In genomic region chr2:109246176-109246575, GRCh38 we compare ENCODE assay signal across 26 cellular contexts.
"Had no signal": no experiment of that assay in that cellular context is flagged by ENCODE, and none has a peak within 500 bp of the region (broad histone marks: within the 10 kb centered on the region; RNA-seq: fewer than 3 reads in every experiment).

No MANE protein-coding gene starts in this region.

- H3K27ac Mint-ChIP-seq: activated CD4-positive, alpha-beta memory T cell treated with anti-CD3 and anti-CD28 coated beads, Interleukin-2, amount 10 ng/mL, durations not matched to agents 7 days and 5 days; activated CD4-positive, alpha-beta T cell treated with anti-CD3 and anti-CD28 coated beads for 36 hours; activated CD4-positive, alpha-beta T cell treated with anti-CD3 and anti-CD28 coated beads, Interleukin-2, amount 10 ng/mL, durations not matched to agents 7 days and 5 days; activated naive CD4-positive, alpha-beta T cell treated with anti-CD3 and anti-CD28 coated beads for 36 hours; activated naive CD8-positive, alpha-beta T cell; activated T-cell treated with anti-CD3 and anti-CD28 coated beads, Interleukin-2, amount 50 U/mL, for 24 hours; activated T-cell treated with anti-CD3 and anti-CD28 coated beads, Interleukin-2, amount 50 U/mL, for 72 hours; T-helper 17 cell; T-helper 2 cell treated with Interferon-gamma antibody and Interleukin-4, amounts not matched to agents 5 μg/mL and 100 μg/mL, for 36 hours had no signal

- H3K9me3 Mint-ChIP-seq: activated CD4-positive, alpha-beta memory T cell treated with anti-CD3 and anti-CD28 coated beads, Interleukin-2, amount 10 ng/mL, durations not matched to agents 7 days and 5 days; activated CD4-positive, alpha-beta T cell treated with anti-CD3 and anti-CD28 coated beads, Interleukin-2, amount 10 ng/mL, durations not matched to agents 7 days and 5 days; activated naive CD4-positive, alpha-beta T cell treated with anti-CD3 and anti-CD28 coated beads for 36 hours; activated T-cell treated with anti-CD3 and anti-CD28 coated beads, Interleukin-2, amount 50 U/mL, for 24 hours; activated T-cell treated with anti-CD3 and anti-CD28 coated beads, Interleukin-2, amount 50 U/mL, for 72 hours; T-helper 2 cell treated with Interferon-gamma antibody and Interleukin-4, amounts not matched to agents 5 μg/mL and 100 μg/mL, for 36 hours had no signal

- H3K27me3 Mint-ChIP-seq: activated CD4-positive, alpha-beta T cell treated with anti-CD3 and anti-CD28 coated beads for 36 hours; activated naive CD8-positive, alpha-beta T cell; activated T-cell treated with anti-CD3 and anti-CD28 coated beads, Interleukin-2, amount 50 U/mL, for 24 hours had no signal

- H3K4me1 Mint-ChIP-seq: activated CD4-positive, alpha-beta memory T cell treated with anti-CD3 and anti-CD28 coated beads, Interleukin-2, amount 10 ng/mL, durations not matched to agents 7 days and 5 days had no signal

- H3K36me3 Mint-ChIP-seq: activated naive CD8-positive, alpha-beta T cell had no signal

- DNase-seq: activated CD4-positive, alpha-beta memory T cell treated with anti-CD3 and anti-CD28 coated beads, Interleukin-2, amount 10 ng/mL, durations not matched to agents 7 days and 5 days; activated CD4-positive, alpha-beta T cell treated with anti-CD3 and anti-CD28 coated beads for 36 hours; activated CD4-positive, alpha-beta T cell treated with anti-CD3 and anti-CD28 coated beads, Interleukin-2, amount 10 ng/mL, durations not matched to agents 7 days and 5 days; activated CD4-positive, alpha-beta T cell treated with anti-CD3 and anti-CD28 coated beads, Interleukin-2, amount 50 U/mL, for 4 hours; activated CD4-positive, CD25-positive, alpha-beta regulatory T cell; activated CD4-positive, CD25-positive, alpha-beta regulatory T cell treated with anti-CD3 and anti-CD28 coated beads, Interleukin-2, amount 50 U/mL, for 72 hours; activated CD8-positive, alpha-beta memory T cell treated with anti-CD3 and anti-CD28 coated beads, Interleukin-2, amount 50 U/mL, for 48 hours; activated naive CD4-positive, alpha-beta T cell treated with anti-CD3 and anti-CD28 coated beads for 36 hours; activated T-cell treated with anti-CD3 and anti-CD28 coated beads for 4 hours; activated T-cell treated with anti-CD3 and anti-CD28 coated beads, Interleukin-2, amount 50 U/mL, for 24 hours; activated T-cell treated with anti-CD3 and anti-CD28 coated beads, Interleukin-2, amount 50 U/mL, for 72 hours; amniotic stem cell; anterior cingulate cortex; body of pancreas; caudate nucleus; colonic mucosa; effector CD8-positive, alpha-beta T cell; esophagus squamous epithelium; foreskin melanocyte; heart right ventricle; T-helper 1 cell; T-helper 17 cell; T1000 had no signal

- ATAC-seq: activated CD4-positive, alpha-beta T cell treated with anti-CD3 and anti-CD28 coated beads for 36 hours; activated T-cell treated with anti-CD3 and anti-CD28 coated beads, Interleukin-2, amount 50 U/mL, for 72 hours; body of pancreas; gastroesophageal sphincter; heart right ventricle; T-helper 17 cell had no signal

- H3K4me3 Mint-ChIP-seq: activated CD4-positive, alpha-beta memory T cell treated with anti-CD3 and anti-CD28 coated beads, Interleukin-2, amount 10 ng/mL, durations not matched to agents 7 days and 5 days; activated CD4-positive, alpha-beta T cell treated with anti-CD3 and anti-CD28 coated beads for 36 hours; activated CD4-positive, alpha-beta T cell treated with anti-CD3 and anti-CD28 coated beads, Interleukin-2, amount 10 ng/mL, durations not matched to agents 7 days and 5 days; activated naive CD4-positive, alpha-beta T cell treated with anti-CD3 and anti-CD28 coated beads for 36 hours; activated naive CD8-positive, alpha-beta T cell; activated T-cell treated with anti-CD3 and anti-CD28 coated beads, Interleukin-2, amount 50 U/mL, for 24 hours; activated T-cell treated with anti-CD3 and anti-CD28 coated beads, Interleukin-2, amount 50 U/mL, for 72 hours; T-helper 17 cell; T-helper 2 cell treated with Interferon-gamma antibody and Interleukin-4, amounts not matched to agents 5 μg/mL and 100 μg/mL, for 36 hours had no signal
